Comparison of ENCODE assay signal across 8 cellular contexts in the genomic region with DNA sequence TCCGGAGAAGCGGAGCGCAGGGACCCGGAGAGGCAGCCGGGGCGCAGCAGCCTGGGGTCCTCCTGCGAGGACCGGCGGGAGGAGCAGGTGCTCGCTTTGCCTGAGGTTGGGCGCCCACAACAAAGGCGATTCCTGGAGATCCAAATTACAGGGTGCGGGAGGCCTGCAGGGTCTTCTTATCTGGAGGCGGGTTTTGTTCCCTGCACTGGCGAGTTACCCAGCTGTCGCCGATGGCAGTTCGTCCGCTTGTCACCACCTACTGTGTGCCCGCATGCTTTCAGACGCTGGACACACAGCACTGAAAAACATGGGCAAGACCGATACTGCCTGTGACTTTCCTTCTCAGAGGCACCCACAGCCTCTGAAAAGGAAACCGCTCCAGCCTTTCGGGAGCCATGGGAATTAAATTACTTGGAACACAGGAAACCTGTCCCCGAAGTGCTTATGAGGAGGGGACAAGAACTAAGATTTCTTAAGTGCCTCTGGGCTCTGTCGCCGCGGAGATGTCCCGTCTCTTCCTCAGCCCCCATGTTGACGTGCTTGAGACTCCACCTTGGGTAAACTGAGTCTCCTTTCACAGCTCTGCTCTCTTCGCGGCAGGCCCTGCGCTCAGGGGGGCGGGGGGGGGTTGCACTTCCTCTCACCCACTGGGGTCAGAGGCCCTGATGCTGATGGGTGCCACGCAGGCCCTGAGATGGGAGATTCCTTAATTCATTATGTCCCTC. TPM values are rescaled to one million over a fixed set of nuclear protein-coding genes. Genes with fewer than 3 reads are reported as not detected.
DNase-seq lines count a peak whose midpoint lies in the region; ATAC-seq and TF ChIP-seq lines count a peak whose summit lies in the region.

No MANE protein-coding gene starts in this region.

- no peak for TF ChIP-seq POLR2A in suprapubic skin (IDR thresholded peaks at IDR 0.05)

- WGBS in suprapubic skin = 41% methylated on average over 4 of the region's 35 CpGs

- TF ChIP-seq EP300 in suprapubic skin (IDR thresholded peaks at IDR 0.05) = no peak

- H3K36me3 Mint-ChIP-seq in activated CD4-positive, alpha-beta T cell treated with anti-CD3 and anti-CD28 coated beads, Interleukin-2, amount 10 ng/mL, durations not matched to agents 7 days and 5 days (ENCODE audit: low read depth) = no peaks in the 10 kb centered on the region
- no peaks in the 10 kb centered on the region for H3K36me3 Mint-ChIP-seq in activated naive CD8-positive, alpha-beta T cell treated with anti-CD3 and anti-CD28 coated beads for 36 hours

- peaks cover 9% of the 10 kb centered on the region for H3K4me1 Mint-ChIP-seq in activated CD4-positive, alpha-beta T cell treated with anti-CD3 and anti-CD28 coated beads, Interleukin-2, amount 10 ng/mL, durations not matched to agents 7 days and 5 days
- H3K4me1 Mint-ChIP-seq in activated naive CD8-positive, alpha-beta T cell treated with anti-CD3 and anti-CD28 coated beads for 36 hours = peaks cover 22% of the 10 kb centered on the region

- H3K4me3 ChIP-seq in suprapubic skin = peak overlapping the region; percentile 94

- peaks cover 42% of the 10 kb centered on the region for H3K4me1 ChIP-seq in suprapubic skin

- no peak overlapping the region for H3K27ac Mint-ChIP-seq in activated CD4-positive, alpha-beta T cell treated with anti-CD3 and anti-CD28 coated beads, Interleukin-2, amount 10 ng/mL, durations not matched to agents 7 days and 5 days
- H3K27ac Mint-ChIP-seq in activated naive CD8-positive, alpha-beta T cell treated with anti-CD3 and anti-CD28 coated beads for 36 hours = no peak overlapping the region

- POLR2A ChIA-PET in activated CD4-positive, alpha-beta T cell treated with anti-CD3 and anti-CD28 coated beads, Interleukin-2, amount 10 ng/mL, durations not matched to agents 7 days and 5 days (lab: Charles Lee) = no interaction called here

- no peak for ATAC-seq in GM21529 (IDR thresholded peaks at IDR 0.05; ENCODE audit: unreplicated experiment)

- H3K4me3 Mint-ChIP-seq in activated CD4-positive, alpha-beta T cell treated with anti-CD3 and anti-CD28 coated beads, Interleukin-2, amount 10 ng/mL, durations not matched to agents 7 days and 5 days = peak overlapping the region; percentile 58
- peak overlapping the region; percentile 53 for H3K4me3 Mint-ChIP-seq in activated naive CD8-positive, alpha-beta T cell treated with anti-CD3 and anti-CD28 coated beads for 36 hours

- H3K27me3 ChIP-seq in suprapubic skin = no peaks in the 10 kb centered on the region

- H3K9me3 ChIP-seq in suprapubic skin = no peaks in the 10 kb centered on the region

- no peaks in the 10 kb centered on the region for H3K9me3 Mint-ChIP-seq in activated CD4-positive, alpha-beta T cell treated with anti-CD3 and anti-CD28 coated beads, Interleukin-2, amount 10 ng/mL, durations not matched to agents 7 days and 5 days
- no peaks in the 10 kb centered on the region for H3K9me3 Mint-ChIP-seq in activated naive CD8-positive, alpha-beta T cell treated with anti-CD3 and anti-CD28 coated beads for 36 hours

- no peak for TF ChIP-seq CTCF in suprapubic skin (IDR thresholded peaks at IDR 0.05)

- CTCF ChIA-PET in activated CD4-positive, alpha-beta T cell treated with anti-CD3 and anti-CD28 coated beads, Interleukin-2, amount 10 ng/mL, durations not matched to agents 7 days and 5 days (lab: Charles Lee) = no interaction called here

- peak overlapping the region; percentile 64 for H3K27ac ChIP-seq in suprapubic skin

- H3K27me3 Mint-ChIP-seq in activated CD4-positive, alpha-beta T cell treated with anti-CD3 and anti-CD28 coated beads, Interleukin-2, amount 10 ng/mL, durations not matched to agents 7 days and 5 days = peaks cover 30% of the 10 kb centered on the region
- H3K27me3 Mint-ChIP-seq in activated naive CD8-positive, alpha-beta T cell treated with anti-CD3 and anti-CD28 coated beads for 36 hours = peaks cover 14% of the 10 kb centered on the region

- peaks cover 2% of the 10 kb centered on the region for H3K36me3 ChIP-seq in suprapubic skin

- no peak for DNase-seq in activated CD4-positive, alpha-beta T cell treated with anti-CD3 and anti-CD28 coated beads, Interleukin-2, amount 10 ng/mL, durations not matched to agents 7 days and 5 days
- no peak for DNase-seq in activated CD4-positive, alpha-beta T cell treated with anti-CD3 and anti-CD28 coated beads for 4 hours
- DNase-seq in activated naive CD8-positive, alpha-beta T cell treated with anti-CD3 and anti-CD28 coated beads for 36 hours = no peak
- DNase-seq in islet precursor cell (peak; percentile 75), suprapubic skin (ENCODE audit: low spot score in 2 of 2) (no peak), SHP77 (lab: John Stamatoyannopoulos, UW) (no peak)
- no peak for DNase-seq in stimulated activated CD4-positive, alpha-beta T cell treated with anti-CD3 and anti-CD28 coated beads, Interleukin-4, amount 100 ng/mL, for 4 hours

RNA-seq across cellular contexts. Expression of gene ZFTA, which starts 1.3 kb away (rescaled TPM):
- total RNA-seq in activated CD4-positive, alpha-beta T cell treated with anti-CD3 and anti-CD28 coated beads, Interleukin-2, amount 10 ng/mL, durations not matched to agents 7 days and 5 days = 1 to 10 TPM; 1.1 TPM
- total RNA-seq in activated naive CD8-positive, alpha-beta T cell treated with anti-CD3 and anti-CD28 coated beads for 36 hours = 1 to 10 TPM; 4.7 to 6.2 TPM
- total RNA-seq in suprapubic skin = 1 to 10 TPM; 3.3 to 5.0 (median 4.8) TPM

RNA-seq across cellular contexts. Expression of gene SPINDOC, which starts 43.4 kb away (rescaled TPM):
- 10 to 100 TPM; 38.4 to 40.7 TPM for total RNA-seq in activated CD4-positive, alpha-beta T cell treated with anti-CD3 and anti-CD28 coated beads, Interleukin-2, amount 10 ng/mL, durations not matched to agents 7 days and 5 days
- total RNA-seq in activated naive CD8-positive, alpha-beta T cell treated with anti-CD3 and anti-CD28 coated beads for 36 hours = 10 to 100 TPM; 29.3 to 29.5 TPM
- 1 to 10 TPM; 3.9 to 9.4 (median 6.3) TPM for total RNA-seq in suprapubic skin
